16 cellular contexts compared by ENCODE assay signal in the genomic region with DNA sequence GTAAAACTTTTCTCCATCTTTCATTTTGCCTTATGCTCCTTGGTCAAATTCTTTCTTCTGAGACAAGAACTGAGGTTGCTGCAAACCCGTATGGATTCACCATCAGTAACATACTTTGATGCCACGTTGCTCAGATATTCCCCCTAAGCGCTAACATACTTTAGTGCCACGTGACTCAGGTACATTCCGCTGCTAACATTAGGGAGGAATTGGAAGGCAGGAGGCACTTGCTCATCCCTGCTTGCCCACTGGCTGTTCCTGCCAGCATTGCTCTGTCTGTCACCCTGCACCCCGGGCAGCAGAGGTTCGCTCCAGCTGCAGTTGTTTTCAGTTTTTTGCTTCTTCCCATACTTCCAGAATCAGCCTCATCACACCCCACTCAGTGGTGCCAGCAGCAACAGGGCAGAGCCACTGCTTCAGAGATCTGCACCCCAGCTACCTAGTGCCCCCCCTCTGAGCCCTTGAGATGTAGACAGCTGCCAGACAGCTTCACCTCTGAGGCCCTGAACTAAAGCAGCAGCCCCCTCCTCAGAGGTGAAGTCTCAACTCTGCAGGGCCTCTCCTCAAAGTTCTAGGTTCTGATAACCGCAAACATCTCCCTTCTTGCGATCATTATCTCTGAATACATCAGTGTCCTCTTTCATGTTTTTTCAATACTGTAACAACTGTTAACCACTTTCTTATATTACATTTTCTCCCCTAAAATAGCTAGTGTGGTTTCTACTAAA.
A peak's percentile ranks its signal among the peaks of the same experiment; 100 is the strongest.
DNase-seq lines count a peak whose midpoint lies in the region; ATAC-seq, FAIRE-seq and TF ChIP-seq lines count a peak whose summit lies in the region.
"Had no signal": no experiment of that assay in that cellular context is flagged by ENCODE, and none has a peak within 500 bp of the region (broad histone marks: within the 10 kb centered on the region; RNA-seq: fewer than 3 reads in every experiment).

No MANE protein-coding gene starts in this region.

- peak; percentile 92 for FAIRE-seq in keratinocyte (lab: Jason Lieb, UNC)
- FAIRE-seq: GM19239, H54 had no signal

- no peaks in the 10 kb centered on the region for H3K9me1 ChIP-seq in keratinocyte (ENCODE audit: control insufficient read depth, extremely low read depth, insufficient read depth, low read length)

- CTCF ChIA-PET in mammary epithelial cell (lab: Charles Lee; ENCODE audit: low non-redundant PET), result no interaction called here

- no TSS peak for BruUV-seq in mammary epithelial cell (replicated peaks; lab: Mats Ljungman, UMichigan)

- dilution Hi-C loops in mammary epithelial cell (cut with HindIII; ENCODE audit: low sequenced_read_pairs), result no loop called here
- dilution Hi-C loops in keratinocyte (cut with MboI; ENCODE audit: extremely low pct_ligation_motif_present, low sequenced_read_pairs), result no loop called here

- no peaks in the 10 kb centered on the region for H3K36me3 ChIP-seq in mammary epithelial cell (ENCODE audit: insufficient read depth, low read length)
- H3K36me3 ChIP-seq in breast epithelium, result no peaks in the 10 kb centered on the region
- H3K36me3 ChIP-seq in RWPE2 (ENCODE audit: low read depth), result no peaks in the 10 kb centered on the region
- H3K36me3 ChIP-seq in keratinocyte (ENCODE audit: control insufficient read depth in 2 of 2, extremely low read depth in 1 of 2, insufficient read depth in 2 of 2, low read length in 2 of 2), result no peaks in the 10 kb centered on the region
- no peaks in the 10 kb centered on the region for H3K36me3 ChIP-seq in uterus
- H3K36me3 ChIP-seq: BLaER1 had no signal

- DNase-seq in mammary epithelial cell (peak; percentile 44), breast epithelium (ENCODE audit: low spot score in 2 of 2) (no peak), RWPE2 (ENCODE audit: low spot score) (no peak), keratinocyte (ENCODE audit: low read depth, low spot score) (peak; percentile 45), immature natural killer cell (no peak), uterus (no peak), LoVo (ENCODE audit: low spot score) (no peak)
- DNase-seq: 8988T; AML-193; Caco-2; CD8-positive, alpha-beta memory T cell; GF-D8 had no signal

- in situ Hi-C loops in mammary epithelial cell (cut with MboI; ENCODE audit: low sequenced_read_pairs in 2 of 2), result no loop called here

- H3K9ac ChIP-seq in mammary epithelial cell (ENCODE audit: insufficient read depth, low read length) (no peak overlapping the region), keratinocyte (ENCODE audit: control insufficient read depth, extremely low read depth, insufficient read depth, low read length) (no peak overlapping the region)
- H3K9ac ChIP-seq: BLaER1 had no signal

- no peaks in the 10 kb centered on the region for H4K20me1 ChIP-seq in mammary epithelial cell (ENCODE audit: insufficient read depth, low read length)
- no peaks in the 10 kb centered on the region for H4K20me1 ChIP-seq in keratinocyte (ENCODE audit: control insufficient read depth, extremely low read depth, insufficient read depth, low read length)
- H4K20me1 ChIP-seq: BLaER1 had no signal

- intact Hi-C loops in mammary epithelial cell (cut with micrococcal nuclease), result no loop called here
- intact Hi-C loops in breast epithelium (cut with DNase I; ENCODE audit: low total_unique reads), result no loop called here
- intact Hi-C loops in uterus (cut with DNase I; ENCODE audit: low total_unique reads), result no loop called here

- ATAC-seq in RWPE2 (ENCODE audit: low read depth), result peak; percentile 53
- no peak for ATAC-seq in HG02798 (IDR thresholded peaks at IDR 0.05; ENCODE audit: poor library complexity, unreplicated experiment)

- H3K4me1 ChIP-seq in mammary epithelial cell (ENCODE audit: insufficient read depth, low read length), result peaks cover 37% of the 10 kb centered on the region
- no peaks in the 10 kb centered on the region for H3K4me1 ChIP-seq in breast epithelium
- H3K4me1 ChIP-seq in RWPE2 (ENCODE audit: insufficient read depth, poor library complexity, severe bottlenecking), result peaks cover 20% of the 10 kb centered on the region
- H3K4me1 ChIP-seq in keratinocyte (ENCODE audit: control insufficient read depth, extremely low read depth, insufficient read depth, low read length), result peaks cover 27% of the 10 kb centered on the region
- H3K4me1 ChIP-seq in uterus, result no peaks in the 10 kb centered on the region
- H3K4me1 ChIP-seq: BLaER1, Caco-2 had no signal

- no peaks in the 10 kb centered on the region for H3K27me3 ChIP-seq in mammary epithelial cell (ENCODE audit: insufficient read depth, low read length)
- H3K27me3 ChIP-seq in breast epithelium, result no peaks in the 10 kb centered on the region
- no peaks in the 10 kb centered on the region for H3K27me3 ChIP-seq in RWPE2 (ENCODE audit: insufficient read depth, poor library complexity, severe bottlenecking)
- no peaks in the 10 kb centered on the region for H3K27me3 ChIP-seq in keratinocyte (ENCODE audit: control insufficient read depth, extremely low read depth, insufficient read depth, low read length)
- no peaks in the 10 kb centered on the region for H3K27me3 ChIP-seq in uterus
- H3K27me3 ChIP-seq: BLaER1 had no signal

- TF ChIP-seq POLR2A in breast epithelium (IDR thresholded peaks at IDR 0.05), result no peak
- TF ChIP-seq POLR2A in uterus (IDR thresholded peaks at IDR 0.05), result no peak

- no peak overlapping the region for H3K4me2 ChIP-seq in mammary epithelial cell (ENCODE audit: insufficient read depth, low read depth, low read length)
- peak overlapping the region; percentile 23 for H3K4me2 ChIP-seq in keratinocyte (ENCODE audit: control insufficient read depth, extremely low read depth, insufficient read depth, low read depth, low read length)
- H3K4me2 ChIP-seq: BLaER1 had no signal

- TF ChIP-seq CTCF in mammary epithelial cell (conservative IDR thresholded peaks at IDR 0.05 in 1 of 2, IDR thresholded peaks at IDR 0.05 in 1 of 2; ENCODE audit: extremely low read depth in 1 of 2, insufficient read depth in 1 of 2, low read depth in 1 of 2, low read length in 2 of 2) (no peak), breast epithelium (IDR thresholded peaks at IDR 0.05) (no peak), RWPE2 (IDR thresholded peaks at IDR 0.05; ENCODE audit: poor library complexity, severe bottlenecking) (no peak), keratinocyte (optimal IDR thresholded peaks at IDR 0.05 in 1 of 3, IDR thresholded peaks at IDR 0.05 in 1 of 3, conservative IDR thresholded peaks at IDR 0.05 in 1 of 3; ENCODE audit: extremely low read depth in 1 of 3, insufficient read depth in 2 of 3, low read length in 3 of 3) (no peak), uterus (IDR thresholded peaks at IDR 0.05) (no peak)

- no peaks in the 10 kb centered on the region for H3K9me3 Mint-ChIP-seq in immature natural killer cell
- H3K9me3 Mint-ChIP-seq: CD8-positive, alpha-beta memory T cell had no signal

- no peak overlapping the region for H3K27ac Mint-ChIP-seq in immature natural killer cell
- H3K27ac Mint-ChIP-seq: CD8-positive, alpha-beta memory T cell had no signal

- H3K27ac ChIP-seq in mammary epithelial cell (ENCODE audit: insufficient read depth, low read depth, low read length), result no peak overlapping the region
- no peak overlapping the region for H3K27ac ChIP-seq in breast epithelium
- no peak overlapping the region for H3K27ac ChIP-seq in RWPE2 (ENCODE audit: poor library complexity, severe bottlenecking)
- no peak overlapping the region for H3K27ac ChIP-seq in keratinocyte (ENCODE audit: control insufficient read depth, insufficient read depth, low read length)
- H3K27ac ChIP-seq in uterus, result no peak overlapping the region
- H3K27ac ChIP-seq: BLaER1 had no signal

- H3K4me3 ChIP-seq in mammary epithelial cell (replicated peaks in 1 of 3; ENCODE audit: insufficient read depth in 1 of 3, low read depth in 2 of 3, low read length in 3 of 3) (no peak overlapping the region), breast epithelium (no peak overlapping the region), RWPE2 (ENCODE audit: severe bottlenecking) (no peak overlapping the region), keratinocyte (ENCODE audit: control insufficient read depth in 2 of 3, extremely low read depth in 1 of 3, insufficient read depth in 2 of 3, low read depth in 1 of 3, low read length in 3 of 3) (no peak overlapping the region), uterus (no peak overlapping the region)
- H3K4me3 ChIP-seq: BLaER1 had no signal

- no peaks in the 10 kb centered on the region for H3K9me3 ChIP-seq in mammary epithelial cell (replicated peaks; ENCODE audit: insufficient read depth, low read length)
- H3K9me3 ChIP-seq in breast epithelium, result no peaks in the 10 kb centered on the region
- H3K9me3 ChIP-seq in RWPE2 (ENCODE audit: severe bottlenecking), result no peaks in the 10 kb centered on the region
- H3K9me3 ChIP-seq in keratinocyte (ENCODE audit: control insufficient read depth, low read depth, low read length), result no peaks in the 10 kb centered on the region
- no peaks in the 10 kb centered on the region for H3K9me3 ChIP-seq in uterus
- H3K9me3 ChIP-seq: BLaER1, Caco-2 had no signal

- H3K79me2 ChIP-seq in mammary epithelial cell (ENCODE audit: insufficient read depth, low read length) (no peaks in the 10 kb centered on the region), keratinocyte (ENCODE audit: control insufficient read depth, insufficient read depth, low read length) (no peaks in the 10 kb centered on the region)

- H3K4me3 Mint-ChIP-seq in immature natural killer cell, result no peak overlapping the region
- H3K4me3 Mint-ChIP-seq: CD8-positive, alpha-beta memory T cell had no signal

- 30% methylated on average over 9 of the region's 9 CpGs for WGBS in mammary epithelial cell (ENCODE audit: low coverage, missing lambda C conversion rate)

- peak overlapping the region; percentile 71 for H2AFZ ChIP-seq in mammary epithelial cell (ENCODE audit: low read depth, low read length)
- no peak overlapping the region for H2AFZ ChIP-seq in keratinocyte (ENCODE audit: control insufficient read depth, low read length)

- no peaks in the 10 kb centered on the region for H3K36me3 Mint-ChIP-seq in immature natural killer cell
- H3K36me3 Mint-ChIP-seq: CD8-positive, alpha-beta memory T cell had no signal

- no peaks in the 10 kb centered on the region for H3K4me1 Mint-ChIP-seq in immature natural killer cell
- H3K4me1 Mint-ChIP-seq: CD8-positive, alpha-beta memory T cell had no signal

- peaks cover 1 to 3% (median 1%) of the 10 kb centered on the region in 3 donors for H3K27me3 Mint-ChIP-seq in immature natural killer cell (ENCODE audit: low read depth in 3 of 3)

Comparison
In these comparisons a context has a peak if more than half of its experiments do, and no peak if none do; other contexts are left out.
1. DNase-seq: peak in mammary epithelial cell (single experiment) and keratinocyte (single experiment); none in breast epithelium (0 of 2), RWPE2 (single experiment), immature natural killer cell (0 of 3), uterus (0 of 2) and LoVo (single experiment).